ENCODE assay signal across 16 cellular contexts in the genomic region with DNA sequence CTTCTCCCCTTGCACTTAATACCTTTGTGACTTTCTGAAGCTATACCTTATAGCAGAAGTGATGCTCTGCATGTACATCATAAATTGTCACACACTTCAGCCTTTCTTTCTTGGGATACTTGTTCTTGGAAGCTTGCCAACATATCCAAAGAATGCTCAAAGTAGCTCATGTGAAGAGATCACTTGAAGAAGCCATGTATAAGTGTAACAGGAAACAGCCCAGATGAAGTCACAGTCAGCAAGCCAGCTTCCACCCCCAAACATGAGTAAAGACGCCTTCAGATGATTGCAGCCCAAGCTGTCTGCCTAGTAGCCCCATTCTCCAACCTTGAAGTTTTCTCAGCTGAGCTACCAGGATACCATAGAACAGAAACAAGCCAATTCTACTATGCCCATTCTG. TPM values are rescaled to one million over a fixed set of nuclear protein-coding genes. Genes with fewer than 3 reads are reported as not detected.
"Had no signal": no experiment of that assay in that cellular context is flagged by ENCODE, and none has a peak within 500 bp of the region (broad histone marks: within the 10 kb centered on the region; RNA-seq: fewer than 3 reads in every experiment).

No MANE protein-coding gene starts in this region.

- H3K27ac ChIP-seq: hepatocyte, suprapubic skin, upper lobe of left lung had no signal

- H3K4me3 ChIP-seq: hepatocyte, suprapubic skin, upper lobe of left lung had no signal

- H3K36me3 ChIP-seq: suprapubic skin, upper lobe of left lung had no signal

- H3K4me2 ChIP-seq: hepatocyte had no signal

- H3K4me1 ChIP-seq: suprapubic skin, upper lobe of left lung had no signal

- ATAC-seq: activated T-cell treated with anti-CD3 and anti-CD28 coated beads, Interleukin-2, amount 50 U/mL, for 72 hours; stimulated activated naive CD8-positive, alpha-beta T cell treated with anti-CD3 and anti-CD28 coated beads, Interleukin-15, Interleukin-2, amounts not matched to agents 100 U/mL and 50 U/mL, for 24 hours had no signal

- H3K27me3 ChIP-seq: hepatocyte, suprapubic skin, upper lobe of left lung had no signal

- H3K9me3 ChIP-seq: suprapubic skin, upper lobe of left lung had no signal

- DNase-seq: activated CD4-positive, alpha-beta memory T cell treated with anti-CD3 and anti-CD28 coated beads for 36 hours; activated CD4-positive, alpha-beta T cell treated with anti-CD3 and anti-CD28 coated beads for 1 hour; activated gamma-delta T cell treated with Interleukin-2 at 50 U/mL for 16 hours; activated naive CD8-positive, alpha-beta T cell treated with anti-CD3 and anti-CD28 coated beads for 36 hours; activated T-cell treated with anti-CD3 and anti-CD28 coated beads, Interleukin-2, amount 50 U/mL, for 72 hours; effector CD4-positive, alpha-beta T cell; nephron progenitor cell; stimulated activated CD4-positive, alpha-beta T cell treated with anti-CD3 and anti-CD28 coated beads, Interleukin-4, amount 100 ng/mL, for 1 hour; stimulated activated CD8-positive, alpha-beta memory T cell treated with anti-CD3 and anti-CD28 coated beads, Interleukin-4, amount 100 ng/mL, for 48 hours; stimulated activated naive CD8-positive, alpha-beta T cell treated with anti-CD3 and anti-CD28 coated beads, Interleukin-15, Interleukin-2, amounts not matched to agents 100 U/mL and 50 U/mL, for 24 hours; upper lobe of left lung had no signal

- H3K79me2 ChIP-seq: hepatocyte had no signal

- H2AFZ ChIP-seq: hepatocyte had no signal

RNA-seq across cellular contexts. Expression of gene DGKB, which starts 50.9 kb away (rescaled TPM):
- total RNA-seq: activated CD4-positive, alpha-beta memory T cell treated with anti-CD3 and anti-CD28 coated beads for 36 hours; activated naive CD8-positive, alpha-beta T cell treated with anti-CD3 and anti-CD28 coated beads for 36 hours; activated T-cell treated with anti-CD3 and anti-CD28 coated beads, Interleukin-2, amount 50 U/mL, for 72 hours; kidney epithelial cell; pulmonary artery endothelial cell had no signal
- polyA plus RNA-seq: liver had no signal
